In the genomic region with DNA sequence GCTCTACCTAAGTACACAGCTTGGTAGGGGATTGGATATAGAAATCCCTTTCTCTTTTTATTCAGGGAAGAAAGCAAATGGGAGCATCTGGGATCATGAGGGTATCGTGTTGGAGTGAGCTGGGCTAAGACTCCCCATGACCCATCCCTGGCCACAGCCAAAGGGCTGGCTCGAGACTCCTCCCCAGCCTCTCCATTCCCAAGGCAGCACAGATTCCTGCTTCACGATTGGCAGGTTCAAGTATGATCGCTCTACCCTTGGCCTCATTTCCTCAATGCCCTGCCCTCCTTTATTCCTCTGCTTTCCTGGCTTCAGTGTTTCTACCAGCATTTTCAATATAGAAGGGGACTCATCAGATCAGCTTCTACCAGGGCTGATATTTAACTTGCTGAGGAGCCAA, we compare ENCODE assay signal across 25 cellular contexts.
"Had no signal": no experiment of that assay in that cellular context is flagged by ENCODE, and none has a peak within 500 bp of the region (broad histone marks: within the 10 kb centered on the region; RNA-seq: fewer than 3 reads in every experiment).

No MANE protein-coding gene starts in this region.

- H3K36me3 Mint-ChIP-seq: activated naive CD4-positive, alpha-beta T cell treated with anti-CD3 and anti-CD28 coated beads, Interleukin-2, amount 10 ng/mL, durations not matched to agents 7 days and 5 days; activated naive CD4-positive, alpha-beta T cell treated with anti-CD3 and anti-CD28 coated beads, Interleukin-2, amount 50 U/mL, for 72 hours; activated naive CD8-positive, alpha-beta T cell treated with anti-CD3 and anti-CD28 coated beads, Interleukin-2, amount 10 ng/mL, durations not matched to agents 7 days and 5 days; brain; T-cell had no signal

- DNase-seq: activated CD4-positive, alpha-beta memory T cell treated with anti-CD3 and anti-CD28 coated beads, Interleukin-2, amount 10 ng/mL, durations not matched to agents 7 days and 5 days; activated CD4-positive, alpha-beta T cell treated with anti-CD3 and anti-CD28 coated beads for 1 hour; activated CD4-positive, alpha-beta T cell treated with anti-CD3 and anti-CD28 coated beads for 4 hours; activated CD4-positive, alpha-beta T cell treated with anti-CD3 and anti-CD28 coated beads, Interleukin-2, amount 10 ng/mL, durations not matched to agents 7 days and 5 days; activated CD4-positive, alpha-beta T cell treated with anti-CD3 and anti-CD28 coated beads, Interleukin-2, amount 50 U/mL, for 4 hours; activated CD8-positive, alpha-beta memory T cell treated with anti-CD3 and anti-CD28 coated beads, Interleukin-2, amount 50 U/mL, for 48 hours; activated gamma-delta T cell; activated naive CD4-positive, alpha-beta T cell; activated naive CD4-positive, alpha-beta T cell treated with anti-CD3 and anti-CD28 coated beads, Interleukin-2, amount 10 ng/mL, durations not matched to agents 7 days and 5 days; activated naive CD8-positive, alpha-beta T cell treated with anti-CD3 and anti-CD28 coated beads, Interleukin-2, amount 10 ng/mL, durations not matched to agents 7 days and 5 days; activated T-cell treated with anti-CD3 and anti-CD28 coated beads for 4 hours; activated T-cell treated with anti-CD3 and anti-CD28 coated beads, Interleukin-2, amount 50 U/mL, for 24 hours; activated T-cell treated with anti-CD3 and anti-CD28 coated beads, Interleukin-2, amount 50 U/mL, for 72 hours; effector CD8-positive, alpha-beta T cell; esophagus squamous epithelium; foreskin melanocyte; T-cell; T-helper 17 cell had no signal

- H3K27me3 ChIP-seq: ascending aorta, breast epithelium had no signal

- H3K36me3 ChIP-seq: ascending aorta, breast epithelium, esophagus squamous epithelium, gastroesophageal sphincter had no signal

- H3K27ac ChIP-seq: ascending aorta, breast epithelium, epithelial cell of prostate, esophagus squamous epithelium, gastroesophageal sphincter had no signal

- H3K4me1 ChIP-seq: ascending aorta, breast epithelium, esophagus squamous epithelium, gastroesophageal sphincter had no signal

- ATAC-seq: activated naive CD4-positive, alpha-beta T cell treated with anti-CD3 and anti-CD28 coated beads, Interleukin-2, amount 50 U/mL, for 72 hours; activated T-cell treated with anti-CD3 and anti-CD28 coated beads, Interleukin-2, amount 50 U/mL, for 72 hours; gastroesophageal sphincter; T-cell; T-helper 17 cell had no signal

- H3K27me3 Mint-ChIP-seq: activated T-cell treated with anti-CD3 and anti-CD28 coated beads, Interleukin-2, amount 50 U/mL, for 24 hours; brain; T-helper 17 cell had no signal

- H3K4me3 ChIP-seq: ascending aorta, breast epithelium, esophagus squamous epithelium, gastroesophageal sphincter had no signal

- H3K27ac Mint-ChIP-seq: activated CD4-positive, alpha-beta memory T cell treated with anti-CD3 and anti-CD28 coated beads, Interleukin-2, amount 10 ng/mL, durations not matched to agents 7 days and 5 days; activated CD4-positive, alpha-beta T cell treated with anti-CD3 and anti-CD28 coated beads, Interleukin-2, amount 10 ng/mL, durations not matched to agents 7 days and 5 days; activated naive CD4-positive, alpha-beta T cell treated with anti-CD3 and anti-CD28 coated beads, Interleukin-2, amount 10 ng/mL, durations not matched to agents 7 days and 5 days; activated naive CD4-positive, alpha-beta T cell treated with anti-CD3 and anti-CD28 coated beads, Interleukin-2, amount 50 U/mL, for 72 hours; activated naive CD8-positive, alpha-beta T cell treated with anti-CD3 and anti-CD28 coated beads, Interleukin-2, amount 10 ng/mL, durations not matched to agents 7 days and 5 days; activated T-cell treated with anti-CD3 and anti-CD28 coated beads, Interleukin-2, amount 50 U/mL, for 24 hours; activated T-cell treated with anti-CD3 and anti-CD28 coated beads, Interleukin-2, amount 50 U/mL, for 72 hours; brain; T-cell; T-helper 17 cell had no signal

- H3K9me3 Mint-ChIP-seq: activated CD4-positive, alpha-beta memory T cell treated with anti-CD3 and anti-CD28 coated beads, Interleukin-2, amount 10 ng/mL, durations not matched to agents 7 days and 5 days; activated CD4-positive, alpha-beta T cell treated with anti-CD3 and anti-CD28 coated beads, Interleukin-2, amount 10 ng/mL, durations not matched to agents 7 days and 5 days; activated naive CD4-positive, alpha-beta T cell treated with anti-CD3 and anti-CD28 coated beads, Interleukin-2, amount 10 ng/mL, durations not matched to agents 7 days and 5 days; activated naive CD4-positive, alpha-beta T cell treated with anti-CD3 and anti-CD28 coated beads, Interleukin-2, amount 50 U/mL, for 72 hours; activated naive CD8-positive, alpha-beta T cell treated with anti-CD3 and anti-CD28 coated beads, Interleukin-2, amount 10 ng/mL, durations not matched to agents 7 days and 5 days; activated T-cell treated with anti-CD3 and anti-CD28 coated beads, Interleukin-2, amount 50 U/mL, for 24 hours; activated T-cell treated with anti-CD3 and anti-CD28 coated beads, Interleukin-2, amount 50 U/mL, for 72 hours; brain; central memory CD8-positive, alpha-beta T cell had no signal

- H3K9me3 ChIP-seq: ascending aorta, breast epithelium, esophagus squamous epithelium, gastroesophageal sphincter had no signal

- H3K4me3 Mint-ChIP-seq: activated CD4-positive, alpha-beta memory T cell treated with anti-CD3 and anti-CD28 coated beads, Interleukin-2, amount 10 ng/mL, durations not matched to agents 7 days and 5 days; activated CD4-positive, alpha-beta T cell treated with anti-CD3 and anti-CD28 coated beads, Interleukin-2, amount 10 ng/mL, durations not matched to agents 7 days and 5 days; activated naive CD4-positive, alpha-beta T cell treated with anti-CD3 and anti-CD28 coated beads, Interleukin-2, amount 10 ng/mL, durations not matched to agents 7 days and 5 days; activated naive CD8-positive, alpha-beta T cell treated with anti-CD3 and anti-CD28 coated beads, Interleukin-2, amount 10 ng/mL, durations not matched to agents 7 days and 5 days; activated T-cell treated with anti-CD3 and anti-CD28 coated beads, Interleukin-2, amount 50 U/mL, for 24 hours; activated T-cell treated with anti-CD3 and anti-CD28 coated beads, Interleukin-2, amount 50 U/mL, for 72 hours; brain; central memory CD8-positive, alpha-beta T cell; T-cell; T-helper 17 cell had no signal

- H3K4me1 Mint-ChIP-seq: activated CD4-positive, alpha-beta memory T cell treated with anti-CD3 and anti-CD28 coated beads, Interleukin-2, amount 10 ng/mL, durations not matched to agents 7 days and 5 days; activated CD4-positive, alpha-beta T cell treated with anti-CD3 and anti-CD28 coated beads, Interleukin-2, amount 10 ng/mL, durations not matched to agents 7 days and 5 days; activated naive CD4-positive, alpha-beta T cell treated with anti-CD3 and anti-CD28 coated beads, Interleukin-2, amount 10 ng/mL, durations not matched to agents 7 days and 5 days; activated naive CD8-positive, alpha-beta T cell treated with anti-CD3 and anti-CD28 coated beads, Interleukin-2, amount 10 ng/mL, durations not matched to agents 7 days and 5 days; central memory CD8-positive, alpha-beta T cell; T-cell had no signal
